In the genomic region with DNA sequence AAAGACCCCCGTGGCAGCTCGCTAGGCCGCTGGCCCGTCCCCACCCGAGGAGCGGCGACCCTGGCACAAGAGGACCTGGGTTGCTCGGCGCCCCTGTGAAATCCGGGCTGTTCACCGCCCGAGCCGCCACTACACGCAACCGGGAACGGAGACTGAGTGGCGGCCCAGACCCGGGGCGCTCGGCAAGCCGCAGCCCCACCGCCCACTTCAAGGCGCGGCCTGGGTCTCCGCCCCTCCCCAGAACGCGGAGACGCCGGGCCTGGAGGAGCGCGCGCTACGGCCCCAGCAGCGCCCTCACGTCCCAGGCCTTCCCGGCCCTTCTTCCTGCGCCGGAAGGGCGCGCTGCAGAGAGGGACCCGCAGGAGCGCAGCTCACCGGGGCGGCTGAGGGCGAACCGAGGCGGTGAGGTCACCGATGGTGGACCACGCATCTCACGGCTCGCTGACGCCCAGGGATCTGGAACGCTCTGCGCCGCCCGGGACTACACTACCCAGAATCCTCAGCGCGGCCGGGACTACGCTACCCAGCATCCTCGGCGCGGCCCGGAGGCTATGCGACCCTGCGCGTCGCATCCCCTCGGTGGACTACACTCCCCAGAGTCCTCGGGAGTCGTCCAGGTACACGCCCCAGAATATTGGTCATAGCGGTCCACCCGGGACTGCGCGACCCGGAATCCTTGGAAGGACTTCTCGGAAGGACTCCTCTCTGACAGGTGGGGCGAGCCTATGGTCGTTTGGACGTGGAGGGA, we compare ENCODE assay signal across 8 cellular contexts. TPM values are rescaled to one million over a fixed set of nuclear protein-coding genes. Genes with fewer than 3 reads are reported as not detected.
DNase-seq lines count a peak whose midpoint lies in the region; ATAC-seq and TF ChIP-seq lines count a peak whose summit lies in the region.

Gene ZNF337 (minus strand): TSS at position 470 of the 748 bp plus-strand sequence. CDS start 10,436 bp downstream, outside the sequence.

- in situ Hi-C loops in KBM-7 (cut with MboI; ENCODE audit: low pct_unique_long_range_greater_than_20kb, low sequenced_read_pairs): no loop called here

- H3K36me3 Mint-ChIP-seq in activated T-cell treated with anti-CD3 and anti-CD28 coated beads, Interleukin-2, amount 50 U/mL, for 24 hours (ENCODE audit: low read depth): peaks cover 34% of the 10 kb centered on the region

- no peaks in the 10 kb centered on the region for H3K27me3 ChIP-seq in esophagus (ENCODE audit: control insufficient read depth in 1 of 2, insufficient read depth in 2 of 2, low read length in 2 of 2)
- H3K27me3 ChIP-seq in mucosa of stomach (ENCODE audit: control insufficient read depth, insufficient read depth, low read length): no peaks in the 10 kb centered on the region

- peaks cover 39% of the 10 kb centered on the region for H3K4me1 Mint-ChIP-seq in activated T-cell treated with anti-CD3 and anti-CD28 coated beads, Interleukin-2, amount 50 U/mL, for 24 hours (ENCODE audit: low read depth)

- H3K4me3 ChIP-seq in esophagus (ENCODE audit: low read depth in 1 of 2, low read length in 2 of 2) (peak within 1 kb of the TSS; percentile 75 to 99), mucosa of stomach (ENCODE audit: low read length) (peak within 1 kb of the TSS; percentile 60)

- WGBS in esophagus, 2 donors: 0% methylated on average over 72 to 81 of the region's 81 CpGs

- H3K9me3 Mint-ChIP-seq in activated T-cell treated with anti-CD3 and anti-CD28 coated beads, Interleukin-2, amount 50 U/mL, for 24 hours: no peaks in the 10 kb centered on the region

- peak within 1 kb of the TSS; percentile 86 to 96 for H3K27ac ChIP-seq in esophagus (ENCODE audit: low read depth in 2 of 2, low read length in 1 of 2)

- H3K4me1 ChIP-seq in esophagus (ENCODE audit: control insufficient read depth in 2 of 2, insufficient read depth in 2 of 2, low read length in 1 of 2) (no peaks in the 10 kb centered on the region), mucosa of stomach (ENCODE audit: control insufficient read depth, insufficient read depth, low read length) (peaks cover 7% of the 10 kb centered on the region)

- no peaks in the 10 kb centered on the region for H3K27me3 Mint-ChIP-seq in activated T-cell treated with anti-CD3 and anti-CD28 coated beads, Interleukin-2, amount 50 U/mL, for 24 hours

- H3K9me3 ChIP-seq in esophagus (ENCODE audit: control insufficient read depth in 2 of 2, insufficient read depth in 1 of 2, low read depth in 1 of 2, low read length in 1 of 2) (no peaks in the 10 kb centered on the region), mucosa of stomach (ENCODE audit: control insufficient read depth, low read length) (no peaks in the 10 kb centered on the region)

- peak within 1 kb of the TSS; percentile 90 for H3K9ac ChIP-seq in mucosa of stomach (ENCODE audit: low read length)

- peak within 1 kb of the TSS; percentile 94 for H3K27ac Mint-ChIP-seq in activated T-cell treated with anti-CD3 and anti-CD28 coated beads, Interleukin-2, amount 50 U/mL, for 24 hours

- ATAC-seq in GM21717 (IDR thresholded peaks at IDR 0.05; ENCODE audit: unreplicated experiment): peak; percentile 98

- H3K4me3 Mint-ChIP-seq in activated T-cell treated with anti-CD3 and anti-CD28 coated beads, Interleukin-2, amount 50 U/mL, for 24 hours: peak within 1 kb of the TSS; percentile 88

- DNase-seq in DMS53 treated with DMSO at 0.1 percent for 48 hours (lab: John Stamatoyannopoulos, UW; ENCODE audit: unreplicated experiment): peak; percentile 93
- DNase-seq in KBM-7: peak; percentile 95
- peak; percentile 97 for DNase-seq in activated T-cell treated with anti-CD3 and anti-CD28 coated beads, Interleukin-2, amount 50 U/mL, for 24 hours
- peak; percentile 86 to 87 for DNase-seq in stimulated activated CD8-positive, alpha-beta memory T cell treated with anti-CD3 and anti-CD28 coated beads, Interleukin-7, amount 100 ng/mL, for 1 hour (ENCODE audit: low read depth in 2 of 2)

- H3K36me3 ChIP-seq in esophagus (ENCODE audit: control insufficient read depth in 2 of 2, insufficient read depth in 2 of 2, low read length in 1 of 2): no peaks in the 10 kb centered on the region
- H3K36me3 ChIP-seq in mucosa of stomach (ENCODE audit: control insufficient read depth, insufficient read depth, low read length): no peaks in the 10 kb centered on the region

TF ChIP-seq in PFSK-1, 5 proteins besides CTCF, POLR2A, EP300 and RAD21:
- no peak; the same call in 1 of the 2 replicates for TF ChIP-seq SIN3A (IDR thresholded peaks at IDR 0.05; ENCODE audit: borderline replicate concordance, insufficient read depth, low read length)
- TF ChIP-seq, protein P1, sequence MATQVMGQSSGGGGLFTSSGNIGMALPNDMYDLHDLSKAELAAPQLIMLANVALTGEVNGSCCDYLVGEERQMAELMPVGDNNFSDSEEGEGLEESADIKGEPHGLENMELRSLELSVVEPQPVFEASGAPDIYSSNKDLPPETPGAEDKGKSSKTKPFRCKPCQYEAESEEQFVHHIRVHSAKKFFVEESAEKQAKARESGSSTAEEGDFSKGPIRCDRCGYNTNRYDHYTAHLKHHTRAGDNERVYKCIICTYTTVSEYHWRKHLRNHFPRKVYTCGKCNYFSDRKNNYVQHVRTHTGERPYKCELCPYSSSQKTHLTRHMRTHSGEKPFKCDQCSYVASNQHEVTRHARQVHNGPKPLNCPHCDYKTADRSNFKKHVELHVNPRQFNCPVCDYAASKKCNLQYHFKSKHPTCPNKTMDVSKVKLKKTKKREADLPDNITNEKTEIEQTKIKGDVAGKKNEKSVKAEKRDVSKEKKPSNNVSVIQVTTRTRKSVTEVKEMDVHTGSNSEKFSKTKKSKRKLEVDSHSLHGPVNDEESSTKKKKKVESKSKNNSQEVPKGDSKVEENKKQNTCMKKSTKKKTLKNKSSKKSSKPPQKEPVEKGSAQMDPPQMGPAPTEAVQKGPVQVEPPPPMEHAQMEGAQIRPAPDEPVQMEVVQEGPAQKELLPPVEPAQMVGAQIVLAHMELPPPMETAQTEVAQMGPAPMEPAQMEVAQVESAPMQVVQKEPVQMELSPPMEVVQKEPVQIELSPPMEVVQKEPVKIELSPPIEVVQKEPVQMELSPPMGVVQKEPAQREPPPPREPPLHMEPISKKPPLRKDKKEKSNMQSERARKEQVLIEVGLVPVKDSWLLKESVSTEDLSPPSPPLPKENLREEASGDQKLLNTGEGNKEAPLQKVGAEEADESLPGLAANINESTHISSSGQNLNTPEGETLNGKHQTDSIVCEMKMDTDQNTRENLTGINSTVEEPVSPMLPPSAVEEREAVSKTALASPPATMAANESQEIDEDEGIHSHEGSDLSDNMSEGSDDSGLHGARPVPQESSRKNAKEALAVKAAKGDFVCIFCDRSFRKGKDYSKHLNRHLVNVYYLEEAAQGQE (IDR thresholded peaks at IDR 0.05; ENCODE audit: insufficient read depth in 1 of 2, low read depth in 2 of 2, low read length in 2 of 2): 0 out of 4 replicates have a peak, but pooled peaks of 1 of the 2 experiments have one; percentile 10
- peak; percentile 56 for TF ChIP-seq FOXP2 (optimal IDR thresholded peaks at IDR 0.05; ENCODE audit: borderline replicate concordance, extremely low read depth, extremely low read length, insufficient read depth)
- TF ChIP-seq POLR2AphosphoS5 (IDR thresholded peaks at IDR 0.05; ENCODE audit: low read depth, low read length): peak; percentile 59; the same call in 1 of the 2 replicates
- 0 out of 2 replicates have a peak, but pooled peaks have one; percentile 33 for TF ChIP-seq TAF1 (IDR thresholded peaks at IDR 0.05; ENCODE audit: borderline replicate concordance, insufficient read depth, low read length)

RNA-seq across cellular contexts. Expression of gene ZNF337, which starts in this region (rescaled TPM):
- polyA plus RNA-seq in PFSK-1 (2012; ENCODE audit: insufficient read length, low read depth): 6.4 TPM
- 10 to 100 TPM in 1 of 2 donors, 1 to 10 TPM in 1; 6.9 to 11.8 TPM for polyA plus RNA-seq in esophagus

Comparison
In these comparisons a context has a peak if more than half of its experiments do, and no peak if none do; other contexts are left out.
1. Peak in every context shown above with its lines: DNase-seq, ATAC-seq, H3K4me3 ChIP-seq and H3K27ac ChIP-seq.